ENCODE assay signal across 8 cellular contexts in genomic region chr16:57519796-57520360, GRCh38. TPM values are rescaled to one million over a fixed set of nuclear protein-coding genes. Genes with fewer than 3 reads are reported as not detected.
DNase-seq lines count a peak whose midpoint lies in the region; ATAC-seq and TF ChIP-seq lines count a peak whose summit lies in the region.

No MANE protein-coding gene starts in this region.

- peak; percentile 55 for ATAC-seq in HG03045 (IDR thresholded peaks at IDR 0.05; ENCODE audit: unreplicated experiment)

- H3K27me3 ChIP-seq in ovary (no peaks in the 10 kb centered on the region), tibial nerve (no peaks in the 10 kb centered on the region)

- CTCF ChIA-PET in RWPE1 (lab: Yijun Ruan, JAX), result interaction anchor here (0.5 to 2.5 kb wide), 22 partner anchors 8 to 425 kb away, joined by 3 to 12 read pairs (median 4); partner anchors contain the start of genes CIAPIN1, COQ9, DOK4 and POLR2C

- H3K9me3 ChIP-seq in ovary (no peaks in the 10 kb centered on the region), tibial nerve (no peaks in the 10 kb centered on the region)

- H3K36me3 ChIP-seq in ovary (no peaks in the 10 kb centered on the region), tibial nerve (peaks cover 0 to 69% (median 0%) of the 10 kb centered on the region in 3 donors)

- peak; percentile 18 to 46 for DNase-seq in NOMO-1 (lab: John Stamatoyannopoulos, UW; ENCODE audit: unreplicated experiment in 2 of 2)
- no peak for DNase-seq in NOMO-1 treated with dmso at 0.1 percent for 144 hours (lab: John Stamatoyannopoulos, UW; ENCODE audit: unreplicated experiment)
- DNase-seq in RWPE1 (ENCODE audit: low spot score), result peak; percentile 78
- peak; percentile 65 for DNase-seq in activated effector memory CD4-positive, alpha-beta T cell treated with Interleukin-2 at 50 U/mL for 16 hours
- peak; percentile 43 for DNase-seq in foreskin melanocyte
- DNase-seq in ovary, result peak; percentile 75 to 89 (median 85)
- DNase-seq in tibial nerve (ENCODE audit: low spot score in 2 of 2), result peak; percentile 59 to 80

- intact Hi-C loops in ovary (cut with DNase I), result loop anchor here (2.0 to 10.0 kb wide), 6 partner anchors 55 to 215 kb away; partner anchors contain the start of gene POLR2C (in 1 of the 4)

- TF ChIP-seq EP300 in ovary (IDR thresholded peaks at IDR 0.05), result no peak
- TF ChIP-seq EP300 in tibial nerve (IDR thresholded peaks at IDR 0.05), result no peak

- H3K27ac ChIP-seq in RWPE1, result no peak overlapping the region
- no peak overlapping the region for H3K27ac ChIP-seq in ovary
- H3K27ac ChIP-seq in tibial nerve, result peak overlapping the region in 1 of 4 donors; percentile 15

- TF ChIP-seq CTCF in RWPE1 (conservative IDR thresholded peaks at IDR 0.05; ENCODE audit: low read depth) (peak; percentile 96), ovary (IDR thresholded peaks at IDR 0.05) (peak; percentile 80 to 96 (median 83)), tibial nerve (IDR thresholded peaks at IDR 0.05) (peak; percentile 91 to 97 (median 94))

- no peak for TF ChIP-seq POLR2A in ovary (IDR thresholded peaks at IDR 0.05)
- no peak for TF ChIP-seq POLR2A in tibial nerve (IDR thresholded peaks at IDR 0.05)

- POLR2A ChIA-PET in RWPE1 (lab: Yijun Ruan, JAX; ENCODE audit: low non-redundant PET), result interaction anchor here (0.7 kb wide), 1 partner anchor 58 kb away, joined by 3 read pairs; the partner anchor contains the start of gene POLR2C

- no peak overlapping the region for H3K4me3 ChIP-seq in ovary
- H3K4me3 ChIP-seq in tibial nerve, result no peak overlapping the region

- H3K4me1 ChIP-seq in ovary (ENCODE audit: insufficient read depth) (no peaks in the 10 kb centered on the region), tibial nerve (peaks cover 0 to 7% (median 0%) of the 10 kb centered on the region in 4 donors)

- 31 to 38% (median 33%) methylated on average over 10 of the region's 10 CpGs for WGBS in ovary, 3 donors
- 39 to 40% methylated on average over 10 of the region's 10 CpGs for WGBS in tibial nerve, 2 donors

RNA-seq across cellular contexts. Expression of gene CCDC102A, which starts 16.5 kb away (rescaled TPM):
- total RNA-seq in ovary (10 to 100 TPM; 11.9 to 22.4 (median 15.6) TPM), tibial nerve (10 to 100 TPM; 17.4 to 30.4 (median 24.5) TPM)
- polyA plus RNA-seq in ovary, result 10 to 100 TPM in 1 of 2 donors, 1 to 10 TPM in 1; 5.9 to 10.2 TPM

RNA-seq across cellular contexts. Expression of gene ADGRG5, which starts 22.6 kb away (rescaled TPM):
- total RNA-seq in ovary (under 1 TPM; 0.12 to 0.43 (median 0.27) TPM), tibial nerve (1 to 10 TPM in 2 of 4 donors, under 1 TPM in 1, not detected in 1; 0.22 to 3.3 (median 1.2) TPM)
- under 1 TPM in 1 of 2 donors, not detected in 1; 0.15 TPM for polyA plus RNA-seq in ovary

RNA-seq across cellular contexts. Expression of gene DOK4, which starts 33.6 kb away (rescaled TPM):
- total RNA-seq in ovary (10 to 100 TPM; 14.0 to 34.7 (median 29.2) TPM), tibial nerve (10 to 100 TPM; 22.8 to 33.1 (median 29.1) TPM)
- 10 to 100 TPM in 1 of 2 donors, 1 to 10 TPM in 1; 9.9 to 26.7 TPM for polyA plus RNA-seq in ovary

RNA-seq across cellular contexts. Expression of gene POLR2C, which starts 57.4 kb away (rescaled TPM):
- total RNA-seq in ovary (10 to 100 TPM; 54.9 to 96.9 (median 65.8) TPM), tibial nerve (100 to 1,000 TPM in 3 of 4 donors, 10 to 100 TPM in 1; 77.1 to 146 (median 101) TPM)
- polyA plus RNA-seq in ovary, result 10 to 100 TPM; 70.5 to 74.1 TPM
